Comparison of ENCODE assay signal across 13 cellular contexts in the genomic region with DNA sequence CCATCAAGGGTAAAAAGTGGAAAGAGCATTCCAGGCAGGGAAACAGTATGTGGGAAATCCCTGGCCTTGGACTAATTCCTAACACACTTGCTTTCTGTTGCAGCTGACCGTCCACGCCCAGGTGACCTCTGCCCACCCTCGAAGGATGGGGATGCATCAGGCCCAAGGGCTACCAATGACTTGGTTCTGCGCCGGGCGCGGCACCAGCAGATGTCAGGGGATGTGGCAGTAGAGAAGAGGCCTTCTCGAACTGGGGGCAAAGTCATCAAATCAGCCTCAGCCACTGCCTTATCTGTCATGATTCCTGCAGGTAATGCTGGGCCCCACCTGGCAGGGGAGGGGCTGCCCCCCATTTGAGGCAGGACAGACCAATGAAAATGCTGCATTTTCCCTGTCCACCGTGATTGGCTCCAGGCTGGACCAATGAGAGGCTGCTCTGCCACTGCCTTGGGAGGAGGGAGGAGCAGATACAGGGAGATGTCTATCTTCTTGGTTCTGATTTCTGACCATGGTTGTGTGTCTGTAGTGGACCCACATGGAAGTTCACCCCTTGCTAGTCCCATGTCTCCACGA. TPM values are rescaled to one million over a fixed set of nuclear protein-coding genes. Genes with fewer than 3 reads are reported as not detected.
DNase-seq lines count a peak whose midpoint lies in the region; ATAC-seq, FAIRE-seq and TF ChIP-seq lines count a peak whose summit lies in the region.
"Had no signal": no experiment of that assay in that cellular context is flagged by ENCODE, and none has a peak within 500 bp of the region (broad histone marks: within the 10 kb centered on the region; RNA-seq: fewer than 3 reads in every experiment).

No MANE protein-coding gene starts in this region.

- no peak for TF ChIP-seq CTCF in A549 (IDR thresholded peaks at IDR 0.05)
- TF ChIP-seq CTCF in GM13976 (IDR thresholded peaks at IDR 0.05; ENCODE audit: borderline replicate concordance, control extremely low read depth, extremely low read depth, insufficient read depth, missing control alignments) = no peak

- H3K36me3 Mint-ChIP-seq in activated naive CD8-positive, alpha-beta T cell treated with anti-CD3 and anti-CD28 coated beads for 36 hours = peaks cover 16% of the 10 kb centered on the region

- H3K27me3 Mint-ChIP-seq in activated naive CD8-positive, alpha-beta T cell treated with anti-CD3 and anti-CD28 coated beads for 36 hours = no peaks in the 10 kb centered on the region

- no peak for TF ChIP-seq POLR2A in A549 (IDR thresholded peaks at IDR 0.05; ENCODE audit: low read length)

- no peak overlapping the region for H3K4me3 Mint-ChIP-seq in activated naive CD8-positive, alpha-beta T cell treated with anti-CD3 and anti-CD28 coated beads for 36 hours

- no peak overlapping the region for H3K4me2 ChIP-seq in A549

- no peak overlapping the region for H3K4me3 ChIP-seq in A549
- H3K4me3 ChIP-seq: thyroid gland had no signal

- no peaks in the 10 kb centered on the region for H3K4me1 ChIP-seq in A549

- H3K9me3 ChIP-seq in A549 = no peaks in the 10 kb centered on the region
- H3K9me3 ChIP-seq: heart left ventricle, thyroid gland had no signal

- POLR2A ChIA-PET in A549 (lab: Yijun Ruan, JAX) = no interaction called here

- in situ Hi-C loops in GM13976 (cut with MboI; ENCODE audit: low sequenced_read_pairs, unreplicated experiment) = no loop called here

- TF ChIP-seq RAD21 in A549 (conservative IDR thresholded peaks at IDR 0.05 in 1 of 2, IDR thresholded peaks at IDR 0.05 in 1 of 2) = no peak

- H3K27ac Mint-ChIP-seq in activated naive CD8-positive, alpha-beta T cell treated with anti-CD3 and anti-CD28 coated beads for 36 hours = no peak overlapping the region

- WGBS in A549 (ENCODE audit: missing lambda C conversion rate) = 80% methylated on average over 8 of the region's 10 CpGs

- FAIRE-seq in A549 (lab: Jason Lieb, UNC) = no peak

- TF ChIP-seq EP300 in A549 (IDR thresholded peaks at IDR 0.05) = no peak

- DNase-seq in A549 (ENCODE audit: low read depth in 1 of 2, low spot score in 1 of 2) = peak in 1 of 2 experiments; percentile 49
- peak; percentile 62 for DNase-seq in GM13976 (ENCODE audit: low spot score)
- peak; percentile 31 for DNase-seq in activated naive CD8-positive, alpha-beta T cell treated with anti-CD3 and anti-CD28 coated beads for 36 hours
- no peak for DNase-seq in hippocampal formation (lab: John Stamatoyannopoulos, UW)
- DNase-seq: activated gamma-delta T cell treated with Interleukin-2 at 50 U/mL for 16 hours, Calu3, cortex of kidney, heart left ventricle, NCI-H446 treated with DMSO at 0.1 percent for 48 hours, T-helper 9 cell, thyroid gland had no signal

- H3K9me3 Mint-ChIP-seq in activated naive CD8-positive, alpha-beta T cell treated with anti-CD3 and anti-CD28 coated beads for 36 hours = peaks cover 7% of the 10 kb centered on the region

- peaks cover 4% of the 10 kb centered on the region for H3K4me1 Mint-ChIP-seq in activated naive CD8-positive, alpha-beta T cell treated with anti-CD3 and anti-CD28 coated beads for 36 hours

- no peak overlapping the region for H3K27ac ChIP-seq in A549
- H3K27ac ChIP-seq: heart left ventricle, thyroid gland had no signal

- CTCF ChIA-PET in A549 (lab: Yijun Ruan, JAX) = no interaction called here

- ATAC-seq in A549 (peak in 1 of 2 experiments; percentile 44; a peak in 2 of 6 replicates), GM18858 (IDR thresholded peaks at IDR 0.05; ENCODE audit: unreplicated experiment) (no peak), GM18873 (IDR thresholded peaks at IDR 0.05; ENCODE audit: low FRiP score, unreplicated experiment) (no peak)
- ATAC-seq: heart left ventricle had no signal

TF ChIP-seq in A549, 52 proteins besides CTCF, POLR2A, EP300 and RAD21:
- no peak for TF ChIP-seq HOXB5 (CRISPR knock-in tag; IDR thresholded peaks at IDR 0.05)
- no peak for TF ChIP-seq GATA3 (IDR thresholded peaks at IDR 0.05; ENCODE audit: borderline replicate concordance)
- no peak for TF ChIP-seq EHMT2 (IDR thresholded peaks at IDR 0.05; ENCODE audit: low read depth)
- no peak for TF ChIP-seq KDM5A (IDR thresholded peaks at IDR 0.05)
- no peak for TF ChIP-seq FOSL2 (IDR thresholded peaks at IDR 0.05)
- no peak for TF ChIP-seq FOSL2 (CRISPR knock-in tag; IDR thresholded peaks at IDR 0.05)
- TF ChIP-seq, protein P1, sequence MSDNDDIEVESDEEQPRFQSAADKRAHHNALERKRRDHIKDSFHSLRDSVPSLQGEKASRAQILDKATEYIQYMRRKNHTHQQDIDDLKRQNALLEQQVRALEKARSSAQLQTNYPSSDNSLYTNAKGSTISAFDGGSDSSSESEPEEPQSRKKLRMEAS (IDR thresholded peaks at IDR 0.05) = no peak
- TF ChIP-seq HEYL (CRISPR knock-in tag; IDR thresholded peaks at IDR 0.05) = no peak
- no peak for TF ChIP-seq FOSB (CRISPR knock-in tag; IDR thresholded peaks at IDR 0.05)
- TF ChIP-seq, protein P2, sequence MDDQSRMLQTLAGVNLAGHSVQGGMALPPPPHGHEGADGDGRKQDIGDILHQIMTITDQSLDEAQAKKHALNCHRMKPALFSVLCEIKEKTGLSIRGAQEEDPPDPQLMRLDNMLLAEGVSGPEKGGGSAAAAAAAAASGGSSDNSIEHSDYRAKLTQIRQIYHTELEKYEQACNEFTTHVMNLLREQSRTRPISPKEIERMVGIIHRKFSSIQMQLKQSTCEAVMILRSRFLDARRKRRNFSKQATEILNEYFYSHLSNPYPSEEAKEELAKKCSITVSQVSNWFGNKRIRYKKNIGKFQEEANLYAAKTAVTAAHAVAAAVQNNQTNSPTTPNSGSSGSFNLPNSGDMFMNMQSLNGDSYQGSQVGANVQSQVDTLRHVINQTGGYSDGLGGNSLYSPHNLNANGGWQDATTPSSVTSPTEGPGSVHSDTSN (IDR thresholded peaks at IDR 0.05) = peak; percentile 44; the same call in 1 of the 2 replicates

RNA-seq across cellular contexts. Expression of a gene that starts 12.6 kb away (rescaled TPM):
- polyA plus RNA-seq in A549 (2011; rRNA removed) = 15.7 and 22.9 TPM in 2 replicates
- polyA plus RNA-seq in A549 (2012; cell fraction: cytosol; rRNA removed) = 17.2 and 23.2 TPM in 2 replicates
- polyA plus RNA-seq in A549 (2012; cell fraction: nucleus; rRNA removed) = 13.7 and 14.1 TPM in 2 replicates
- 19.9 to 24.9 TPM (median 24.6 TPM) in 3 replicates for polyA plus RNA-seq in A549 (2017; fragmentation: RNase III; extraction: RNeasy Plus Mini Kit Qiagen cat#74134 plus additional on column Dnase treatment)
- 16.9 and 20.2 TPM in 2 replicates for polyA minus RNA-seq in A549 (2011; rRNA and poly(A)+ RNA removed)
- 10 to 100 TPM; 21.5 to 22.2 TPM for total RNA-seq in activated naive CD8-positive, alpha-beta T cell treated with anti-CD3 and anti-CD28 coated beads for 36 hours

RNA-seq across cellular contexts. Expression of a gene that starts 18.4 kb away (rescaled TPM):
- polyA plus RNA-seq in A549 (2011; rRNA removed) = not detected in 2 replicates
- 0.04 TPM in 2 replicates for polyA plus RNA-seq in A549 (2012; cell fraction: cytosol; rRNA removed)
- 0.05 TPM in 1 of 2 replicates, not detected in the other for polyA plus RNA-seq in A549 (2012; cell fraction: nucleus; rRNA removed)
- polyA plus RNA-seq in A549 (2017; fragmentation: RNase III; extraction: RNeasy Plus Mini Kit Qiagen cat#74134 plus additional on column Dnase treatment) = not detected in 3 replicates
- polyA minus RNA-seq in A549 (2011; rRNA and poly(A)+ RNA removed) = not detected in 2 replicates
- total RNA-seq in activated naive CD8-positive, alpha-beta T cell treated with anti-CD3 and anti-CD28 coated beads for 36 hours = under 1 TPM; 0.34 to 0.39 TPM
- total RNA-seq: Calu3, thyroid gland had no signal
- polyA plus RNA-seq: heart left ventricle had no signal

RNA-seq across cellular contexts. Expression of a gene that starts 22.3 kb away (rescaled TPM):
- polyA plus RNA-seq in A549 (2011; rRNA removed) (8.0 and 8.8 TPM in 2 replicates), A549 (2017; fragmentation: RNase III; extraction: RNeasy Plus Mini Kit Qiagen cat#74134 plus additional on column Dnase treatment) (14.9 to 18.8 TPM (median 15.2 TPM) in 3 replicates)
- 19.2 and 21.1 TPM in 2 replicates for polyA plus RNA-seq in A549 (2012; cell fraction: cytosol; rRNA removed)
- 54.9 and 68.4 TPM in 2 replicates for polyA plus RNA-seq in A549 (2012; cell fraction: nucleus; rRNA removed)
- polyA minus RNA-seq in A549 (2011; rRNA and poly(A)+ RNA removed) = 6.7 and 9.1 TPM in 2 replicates
- total RNA-seq in activated naive CD8-positive, alpha-beta T cell treated with anti-CD3 and anti-CD28 coated beads for 36 hours = 10 to 100 TPM; 41.2 to 42.5 TPM

RNA-seq across cellular contexts. Expression of a gene that starts 30.3 kb away (rescaled TPM):
- polyA plus RNA-seq in A549 (2011; rRNA removed) (1.4 and 1.8 TPM in 2 replicates), A549 (2017; fragmentation: RNase III; extraction: RNeasy Plus Mini Kit Qiagen cat#74134 plus additional on column Dnase treatment) (1.8 to 3.0 TPM (median 2.2 TPM) in 3 replicates)
- polyA plus RNA-seq in A549 (2012; cell fraction: cytosol; rRNA removed) = 2.4 and 3.3 TPM in 2 replicates
- polyA plus RNA-seq in A549 (2012; cell fraction: nucleus; rRNA removed) = 9.0 and 10.9 TPM in 2 replicates
- polyA minus RNA-seq in A549 (2011; rRNA and poly(A)+ RNA removed) = 1.3 and 1.5 TPM in 2 replicates
- total RNA-seq in activated naive CD8-positive, alpha-beta T cell treated with anti-CD3 and anti-CD28 coated beads for 36 hours = 1 to 10 TPM; 1.2 to 2.0 TPM

RNA-seq across cellular contexts. Expression of a gene that starts 34.2 kb away (rescaled TPM):
- 0.09 TPM in 1 of 2 replicates, not detected in the other for polyA plus RNA-seq in A549 (2011; rRNA removed)
- 0.12 and 0.13 TPM in 2 replicates for polyA plus RNA-seq in A549 (2012; cell fraction: cytosol; rRNA removed)
- polyA plus RNA-seq in A549 (2012; cell fraction: nucleus; rRNA removed) = 0.30 TPM in 1 of 2 replicates, not detected in the other
- polyA plus RNA-seq in A549 (2017; fragmentation: RNase III; extraction: RNeasy Plus Mini Kit Qiagen cat#74134 plus additional on column Dnase treatment) = 0.14 to 0.36 TPM (median 0.25 TPM) in 3 replicates
- not detected in 2 replicates for polyA minus RNA-seq in A549 (2011; rRNA and poly(A)+ RNA removed)
- not detected for total RNA-seq in activated naive CD8-positive, alpha-beta T cell treated with anti-CD3 and anti-CD28 coated beads for 36 hours
- total RNA-seq: Calu3, heart left ventricle, thyroid gland had no signal
- polyA plus RNA-seq: heart left ventricle had no signal

Comparison
In these comparisons a context has a peak if more than half of its experiments do, and no peak if none do; other contexts are left out.
1. DNase-seq: peak in GM13976 (single experiment) and activated naive CD8-positive, alpha-beta T cell treated with anti-CD3 and anti-CD28 coated beads for 36 hours (single experiment); none in hippocampal formation (0 of 2).